14 cellular contexts compared by ENCODE assay signal in genomic region chr13:99053636-99054233, GRCh38.
DNase-seq lines count a peak whose midpoint lies in the region; ATAC-seq and TF ChIP-seq lines count a peak whose summit lies in the region.
"Had no signal": no experiment of that assay in that cellular context is flagged by ENCODE, and none has a peak within 500 bp of the region (broad histone marks: within the 10 kb centered on the region; RNA-seq: fewer than 3 reads in every experiment).

No MANE protein-coding gene starts in this region.

- no peak for TF ChIP-seq CTCF in CD8-positive, alpha-beta T cell (IDR thresholded peaks at IDR 0.05)
- TF ChIP-seq CTCF in GM23338 (conservative IDR thresholded peaks at IDR 0.05; ENCODE audit: low read depth in 2 of 2) (no peak), WERI-Rb-1 (IDR thresholded peaks at IDR 0.05; ENCODE audit: low read depth, low read length) (no peak), lower lobe of right lung (IDR thresholded peaks at IDR 0.05) (no peak), endodermal cell (conservative IDR thresholded peaks at IDR 0.05) (no peak)

- POLR2A ChIA-PET in CD8-positive, alpha-beta T cell (lab: Charles Lee): interaction anchor here (0.9 to 3.3 kb wide), 5 partner anchors 10 to 165 kb away, joined by 3 to 12 read pairs (median 3); no protein-coding TSS in a partner anchor

- H3K4me3 Mint-ChIP-seq in CD8-positive, alpha-beta T cell: peak overlapping the region; percentile 33
- H3K4me3 Mint-ChIP-seq in GM23338 (no peak overlapping the region), endodermal cell (no peak overlapping the region)
- H3K4me3 Mint-ChIP-seq: IgD-negative memory B cell had no signal

- H3K27ac Mint-ChIP-seq in CD8-positive, alpha-beta T cell: peak overlapping the region; percentile 95
- no peak overlapping the region for H3K27ac Mint-ChIP-seq in GM23338
- no peak overlapping the region for H3K27ac Mint-ChIP-seq in endodermal cell
- H3K27ac Mint-ChIP-seq: IgD-negative memory B cell had no signal

- no peaks in the 10 kb centered on the region for H3F3A ChIP-seq in GM23338 (replicated peaks; ENCODE audit: low read depth)

- H3K9me2 ChIP-seq in GM23338 (ENCODE audit: insufficient read depth): 0 out of 2 replicates have a peak, but pooled peaks cover under 1% of the 10 kb centered on the region

- no peak for ATAC-seq in CD8-positive, alpha-beta T cell
- peak; percentile 67 for ATAC-seq in GM23338
- peak; percentile 83 to 84 for ATAC-seq in lower lobe of right lung
- ATAC-seq: foreskin keratinocyte had no signal

- intact Hi-C loops in CD8-positive, alpha-beta T cell (cut with DNase I, micrococcal nuclease): loop anchor here (2.0 to 5.0 kb wide), 3 partner anchors 13 to 1619 kb away; partner anchors contain the start of gene TMTC4 (in 1 of the 2)
- intact Hi-C loops in lower lobe of right lung (cut with DNase I): no loop called here

- no peaks in the 10 kb centered on the region for H3K27me3 ChIP-seq in CD8-positive, alpha-beta T cell (ENCODE audit: insufficient read depth, low read length)
- no peaks in the 10 kb centered on the region for H3K27me3 ChIP-seq in GM23338 (ENCODE audit: insufficient read depth)
- H3K27me3 ChIP-seq in WERI-Rb-1 (ENCODE audit: insufficient read depth, low read depth, severe bottlenecking): no peaks in the 10 kb centered on the region
- H3K27me3 ChIP-seq in lower lobe of right lung (ENCODE audit: low read depth): peaks cover 7% of the 10 kb centered on the region
- H3K27me3 ChIP-seq in endodermal cell (ENCODE audit: control insufficient read depth, insufficient read depth, low read length, poor library complexity, severe bottlenecking): no peaks in the 10 kb centered on the region
- H3K27me3 ChIP-seq: foreskin keratinocyte had no signal

- no peaks in the 10 kb centered on the region for H3K9me3 Mint-ChIP-seq in CD8-positive, alpha-beta T cell
- no peaks in the 10 kb centered on the region for H3K9me3 Mint-ChIP-seq in GM23338
- no peaks in the 10 kb centered on the region for H3K9me3 Mint-ChIP-seq in endodermal cell
- H3K9me3 Mint-ChIP-seq: IgD-negative memory B cell had no signal

- CTCF ChIA-PET in CD8-positive, alpha-beta T cell (lab: Charles Lee): interaction anchor here (1.0 to 3.6 kb wide), 5 partner anchors 12 to 123 kb away, joined by 3 to 13 read pairs (median 5); no protein-coding TSS in a partner anchor

- H2AFZ ChIP-seq in GM23338: no peak overlapping the region

- WGBS in endodermal cell (ENCODE audit: insufficient coverage in 1 of 2, insufficient read length in 1 of 2), 2 experiments: 86 to 92% methylated on average over 2 to 5 of the region's 5 CpGs

- H3K9me3 ChIP-seq in CD8-positive, alpha-beta T cell (ENCODE audit: low read length): no peaks in the 10 kb centered on the region
- H3K9me3 ChIP-seq in WERI-Rb-1 (ENCODE audit: severe bottlenecking): no peaks in the 10 kb centered on the region
- no peaks in the 10 kb centered on the region for H3K9me3 ChIP-seq in lower lobe of right lung
- no peaks in the 10 kb centered on the region for H3K9me3 ChIP-seq in endodermal cell (ENCODE audit: control insufficient read depth, low read length)

- peaks cover 89% of the 10 kb centered on the region for H3K4me1 Mint-ChIP-seq in CD8-positive, alpha-beta T cell (ENCODE audit: low read depth)
- H3K4me1 Mint-ChIP-seq in GM23338 (peaks cover 34% of the 10 kb centered on the region), endodermal cell (peaks cover 9% of the 10 kb centered on the region)

- no peak overlapping the region for H3K9ac ChIP-seq in endodermal cell (ENCODE audit: extremely low read depth, low read length, poor library complexity, severe bottlenecking)

- H3K4me3 ChIP-seq in CD8-positive, alpha-beta T cell (ENCODE audit: low read depth, low read length): peak overlapping the region; percentile 23
- H3K4me3 ChIP-seq in GM23338: no peak overlapping the region
- H3K4me3 ChIP-seq in WERI-Rb-1 (ENCODE audit: low read depth, low read length): peak overlapping the region; percentile 21
- H3K4me3 ChIP-seq in lower lobe of right lung: no peak overlapping the region
- H3K4me3 ChIP-seq in endodermal cell (ENCODE audit: low read length): no peak overlapping the region
- H3K4me3 ChIP-seq: dorsolateral prefrontal cortex had no signal

- peaks cover 84% of the 10 kb centered on the region for H3K4me1 ChIP-seq in CD8-positive, alpha-beta T cell (ENCODE audit: insufficient read depth, low read length)
- H3K4me1 ChIP-seq in GM23338 (ENCODE audit: insufficient read depth) (peaks cover 35% of the 10 kb centered on the region), lower lobe of right lung (peaks cover 69% of the 10 kb centered on the region), endodermal cell (ENCODE audit: control insufficient read depth, insufficient read depth, low read length) (no peaks in the 10 kb centered on the region)

- no peaks in the 10 kb centered on the region for H3K36me3 ChIP-seq in CD8-positive, alpha-beta T cell (ENCODE audit: insufficient read depth, low read length)
- H3K36me3 ChIP-seq in GM23338 (ENCODE audit: insufficient read depth) (no peaks in the 10 kb centered on the region), WERI-Rb-1 (no peaks in the 10 kb centered on the region), lower lobe of right lung (no peaks in the 10 kb centered on the region), endodermal cell (ENCODE audit: control insufficient read depth, insufficient read depth, low read length) (no peaks in the 10 kb centered on the region)

- H3K27ac ChIP-seq in CD8-positive, alpha-beta T cell (ENCODE audit: low read depth, low read length): peak overlapping the region; percentile 13
- no peak overlapping the region for H3K27ac ChIP-seq in GM23338 (ENCODE audit: low read depth)
- H3K27ac ChIP-seq in WERI-Rb-1: peak overlapping the region; percentile 87
- H3K27ac ChIP-seq in lower lobe of right lung: no peak overlapping the region
- H3K27ac ChIP-seq in endodermal cell (ENCODE audit: low read depth, low read length): no peak overlapping the region
- H3K27ac ChIP-seq: C4-2B, foreskin keratinocyte had no signal

- H3K27me3 Mint-ChIP-seq in CD8-positive, alpha-beta T cell (ENCODE audit: low read depth): no peaks in the 10 kb centered on the region
- H3K27me3 Mint-ChIP-seq in GM23338 (ENCODE audit: insufficient read depth, low read depth, poor library complexity): no peaks in the 10 kb centered on the region
- H3K27me3 Mint-ChIP-seq in endodermal cell (ENCODE audit: insufficient read depth): no peaks in the 10 kb centered on the region

- peak in 1 of 7 experiments; percentile 36 for DNase-seq in CD8-positive, alpha-beta T cell
- DNase-seq in GM23338 (ENCODE audit: low spot score) (no peak), WERI-Rb-1 (peak; percentile 97), lower lobe of right lung (no peak), EL (no peak), DMS153 (lab: John Stamatoyannopoulos, UW) (no peak), endodermal cell (no peak), hippocampal formation (lab: John Stamatoyannopoulos, UW) (no peak)
- DNase-seq: activated CD4-positive, alpha-beta T cell treated with anti-CD3 and anti-CD28 coated beads, Interleukin-2, amount 50 U/mL, for 1 hour; dorsolateral prefrontal cortex; foreskin keratinocyte; NCI-H187 treated with DMSO at 0.1 percent for 48 hours had no signal

- no peaks in the 10 kb centered on the region for H3K36me3 Mint-ChIP-seq in CD8-positive, alpha-beta T cell
- H3K36me3 Mint-ChIP-seq in GM23338 (ENCODE audit: low read depth) (no peaks in the 10 kb centered on the region), endodermal cell (ENCODE audit: low read depth) (no peaks in the 10 kb centered on the region)

- H4K20me1 ChIP-seq in GM23338 (replicated peaks; ENCODE audit: insufficient read depth): no peaks in the 10 kb centered on the region

- H3K79me2 ChIP-seq in GM23338 (replicated peaks; ENCODE audit: insufficient read depth): no peaks in the 10 kb centered on the region

- H3K4me2 ChIP-seq in GM23338: no peak overlapping the region

Comparison
In these comparisons a context has a peak if more than half of its experiments do, and no peak if none do; other contexts are left out.
1. H3K27ac ChIP-seq: peak in CD8-positive, alpha-beta T cell (single experiment) and WERI-Rb-1 (single experiment); none in GM23338 (single experiment), lower lobe of right lung (single experiment) and endodermal cell (single experiment).
2. H3K4me3 ChIP-seq: peak in CD8-positive, alpha-beta T cell (single experiment) and WERI-Rb-1 (single experiment); none in GM23338 (single experiment), lower lobe of right lung (single experiment) and endodermal cell (single experiment).